In the genomic region with DNA sequence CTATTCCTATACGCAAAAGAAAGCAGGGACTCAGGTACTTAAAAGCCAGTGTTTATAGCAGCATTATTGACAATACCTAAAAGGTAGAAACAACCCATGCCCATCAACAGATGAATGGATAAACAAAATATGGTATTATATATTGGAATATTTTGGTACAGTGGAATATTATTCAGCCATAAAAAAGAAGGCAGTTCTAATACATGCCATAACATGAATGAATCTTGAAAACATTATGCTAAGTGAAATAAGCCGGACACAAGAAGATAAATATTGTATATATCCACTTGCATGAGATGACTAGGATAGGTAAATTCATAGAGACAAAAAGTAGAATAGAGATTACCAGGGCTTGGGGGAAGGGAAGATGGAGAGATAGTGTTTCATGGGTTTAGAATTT, we compare ENCODE assay signal across 23 cellular contexts. TPM values are rescaled to one million over a fixed set of nuclear protein-coding genes. Genes with fewer than 3 reads are reported as not detected.
DNase-seq lines count a peak whose midpoint lies in the region; ATAC-seq, FAIRE-seq and TF ChIP-seq lines count a peak whose summit lies in the region.
"Had no signal": no experiment of that assay in that cellular context is flagged by ENCODE, and none has a peak within 500 bp of the region (broad histone marks: within the 10 kb centered on the region; RNA-seq: fewer than 3 reads in every experiment).

No MANE protein-coding gene starts in this region.

- no peak overlapping the region for H3K23ac ChIP-seq in mesenchymal stem cell (ENCODE audit: low read length in 2 of 2)

- BruUV-seq in HepG2 (replicated peaks; lab: Mats Ljungman, UMichigan): no TSS peak

- H3K4me2 ChIP-seq in HepG2 (ENCODE audit: low read depth, low read length) (peak overlapping the region; percentile 97), mesenchymal stem cell (ENCODE audit: low read length, poor library complexity, severe bottlenecking) (no peak overlapping the region)
- H3K4me2 ChIP-seq: A549; BLaER1 treated with 17β-estradiol and CSF1 and Interleukin-3, amounts not matched to agents 10 nM and 100 nM; GM23338 had no signal

- H3K4me3 ChIP-seq in HepG2 (replicated peaks in 1 of 3; ENCODE audit: insufficient read depth in 1 of 3, low read depth in 2 of 3, low read length in 3 of 3) (peak overlapping the region in 1 of 3 experiments; percentile 15; a peak in 2 of 6 replicates), right lobe of liver (no peak overlapping the region), HL-60 (replicated peaks; ENCODE audit: insufficient read depth, low read length) (no peak overlapping the region), mesenchymal stem cell (ENCODE audit: insufficient read depth in 1 of 2, low read depth in 1 of 2, low read length in 2 of 2) (no peak overlapping the region), HAP-1 (no peak overlapping the region)
- H3K4me3 ChIP-seq: A549; BLaER1 treated with 17β-estradiol and CSF1 and Interleukin-3, amounts not matched to agents 10 nM and 100 nM; GM12878; GM23338 had no signal

- H4K20me1 ChIP-seq in HepG2 (ENCODE audit: insufficient read depth, low read length): peaks cover 98% of the 10 kb centered on the region

- no peak for TF ChIP-seq RAD21 in HepG2 (CRISPR knock-in tag; IDR thresholded peaks at IDR 0.05)

- H3K79me1 ChIP-seq in mesenchymal stem cell (replicated peaks; ENCODE audit: low read length, poor library complexity, severe bottlenecking): no peaks in the 10 kb centered on the region

- no peak for DNase-seq in HepG2 (ENCODE audit: low spot score)
- no peak for DNase-seq in right lobe of liver
- peak in 1 of 2 experiments; percentile 21 for DNase-seq in HL-60 (ENCODE audit: low read depth in 1 of 2, low spot score in 1 of 2)
- DNase-seq in mesenchymal stem cell: peak; percentile 6
- no peak for DNase-seq in RWPE1 (ENCODE audit: low spot score)
- no peak for DNase-seq in HAP-1 (ENCODE audit: low spot score in 2 of 2)
- DNase-seq: 8988T; ACHN; AML-193; BE2C; CD4-positive, alpha-beta T cell; CD8-positive, alpha-beta memory T cell; DMS 273 treated with DMSO at 0.1 percent for 48 hours; DMS79; EL; GDM1; H9 had no signal

- CTCF ChIA-PET in HepG2 (lab: Yijun Ruan, JAX; ENCODE audit: low intra/inter-chr PET ratio, low total read pairs) (no interaction called here), RWPE1 (lab: Yijun Ruan, JAX) (interaction anchor here (0.6 kb wide), 1 partner anchor 47 kb away, joined by 3 read pairs; no protein-coding TSS in a partner anchor)

- TF ChIP-seq POLR2A in HepG2 (IDR thresholded peaks at IDR 0.05; ENCODE audit: insufficient read depth in 1 of 2, low read depth in 2 of 2, low read length in 2 of 2): peak in 1 of 2 experiments; percentile 43; a peak in 1 of 4 replicates
- TF ChIP-seq POLR2A in right lobe of liver (IDR thresholded peaks at IDR 0.05): no peak

- TF ChIP-seq EP300 in HepG2 (IDR thresholded peaks at IDR 0.05; ENCODE audit: low read depth in 2 of 2, low read length in 2 of 2) (no peak), HepG2 (CRISPR knock-in tag; IDR thresholded peaks at IDR 0.05; ENCODE audit: borderline replicate concordance) (no peak)

- TF ChIP-seq CTCF in HepG2 (CRISPR knock-in tag; IDR thresholded peaks at IDR 0.05): no peak
- TF ChIP-seq CTCF in right lobe of liver (IDR thresholded peaks at IDR 0.05): no peak
- TF ChIP-seq CTCF in HL-60 (IDR thresholded peaks at IDR 0.05; ENCODE audit: insufficient read depth, low read length): no peak
- TF ChIP-seq CTCF in RWPE1 (conservative IDR thresholded peaks at IDR 0.05; ENCODE audit: low read depth): no peak

- intact Hi-C loops in HepG2 (cut with micrococcal nuclease; ENCODE audit: unreplicated experiment) (loop anchor here (5.0 kb wide), 1 partner anchor 166 kb away; no protein-coding TSS in a partner anchor), right lobe of liver (cut with DNase I) (no loop called here)

- H3K14ac ChIP-seq in mesenchymal stem cell (ENCODE audit: low read length in 2 of 2): no peak overlapping the region

- H3K4me1 ChIP-seq in HepG2 (ENCODE audit: insufficient read depth, low read length) (peaks cover 99% of the 10 kb centered on the region), right lobe of liver (peaks cover 0 to 21% (median 9%) of the 10 kb centered on the region in 4 donors), mesenchymal stem cell (ENCODE audit: control insufficient read depth, insufficient read depth, low read depth, low read length) (peaks cover 2% of the 10 kb centered on the region), HAP-1 (peaks cover 26% of the 10 kb centered on the region)
- H3K4me1 ChIP-seq: BE2C had no signal

- H2BK120ac ChIP-seq in mesenchymal stem cell (ENCODE audit: low read depth, low read length): no peak overlapping the region

- H3K27ac ChIP-seq in HepG2 (ENCODE audit: extremely low read length, insufficient read depth, low read length) (peak overlapping the region; percentile 23), right lobe of liver (no peak overlapping the region), HL-60 (replicated peaks) (peak overlapping the region; percentile 23; the same call in 1 of the 2 replicates), mesenchymal stem cell (ENCODE audit: low read length, poor library complexity, severe bottlenecking) (no peak overlapping the region), RWPE1 (no peak overlapping the region)
- H3K27ac ChIP-seq: A549; BLaER1 treated with 17β-estradiol and CSF1 and Interleukin-3, amounts not matched to agents 10 nM and 100 nM had no signal

- H3K36me3 ChIP-seq in HepG2 (replicated peaks in 1 of 2; ENCODE audit: control insufficient read depth in 1 of 2, insufficient read depth in 2 of 2, low read length in 2 of 2): peaks cover 5 to 68% of the 10 kb centered on the region in 2 experiments
- H3K36me3 ChIP-seq in right lobe of liver: peaks cover 0 to 11% (median 2%) of the 10 kb centered on the region in 4 donors
- H3K36me3 ChIP-seq in mesenchymal stem cell (ENCODE audit: control insufficient read depth in 1 of 2, insufficient read depth in 2 of 2, low read depth in 1 of 2, low read length in 2 of 2): peaks cover 13 to 60% of the 10 kb centered on the region in 2 experiments
- no peaks in the 10 kb centered on the region for H3K36me3 ChIP-seq in HAP-1 (replicated peaks)
- H3K36me3 ChIP-seq: BE2C had no signal

- no peak overlapping the region for H2BK15ac ChIP-seq in mesenchymal stem cell (ENCODE audit: low read depth, poor library complexity, severe bottlenecking)

- H3K27me3 ChIP-seq in HepG2 (ENCODE audit: control insufficient read depth in 1 of 2, insufficient read depth in 2 of 2, low read length in 2 of 2) (no peaks in the 10 kb centered on the region; a peak in 1 of 5 replicates), right lobe of liver (no peaks in the 10 kb centered on the region), HL-60 (ENCODE audit: insufficient read depth, poor library complexity, severe bottlenecking) (no peaks in the 10 kb centered on the region), mesenchymal stem cell (ENCODE audit: control insufficient read depth in 1 of 2, insufficient read depth in 1 of 2, low read length in 2 of 2) (no peaks in the 10 kb centered on the region), HAP-1 (ENCODE audit: low read depth) (no peaks in the 10 kb centered on the region)
- H3K27me3 ChIP-seq: BE2C; BLaER1 treated with 17β-estradiol and CSF1 and Interleukin-3, amounts not matched to agents 10 nM and 100 nM had no signal

- WGBS in HepG2 (ENCODE audit: low lambda C conversion rate): 79% methylated on average over 2 of the region's 2 CpGs
- 93% methylated on average over 2 of the region's 2 CpGs for WGBS in right lobe of liver (ENCODE audit: insufficient coverage, low coverage, low lambda C conversion rate, missing lambda C conversion rate)
- WGBS in mesenchymal stem cell: 100% methylated on average over 1 of the region's 2 CpGs

- ATAC-seq in HepG2: no peak
- no peak for ATAC-seq in right lobe of liver
- ATAC-seq: A549, GM12878, GM23338 had no signal

- H3K9me3 ChIP-seq in HepG2 (ENCODE audit: low read length): no peaks in the 10 kb centered on the region
- no peaks in the 10 kb centered on the region for H3K9me3 ChIP-seq in right lobe of liver
- no peaks in the 10 kb centered on the region for H3K9me3 ChIP-seq in mesenchymal stem cell (ENCODE audit: control insufficient read depth, low read length)
- H3K9me3 ChIP-seq in HAP-1: no peaks in the 10 kb centered on the region
- H3K9me3 ChIP-seq: A549, BE2C had no signal

- no peak overlapping the region for H3K18ac ChIP-seq in mesenchymal stem cell (ENCODE audit: low read depth in 1 of 2, low read length in 2 of 2)

- H2BK5ac ChIP-seq in mesenchymal stem cell (ENCODE audit: low read depth, low read length, poor library complexity, severe bottlenecking): no peak overlapping the region

- no peak overlapping the region for H2AK5ac ChIP-seq in mesenchymal stem cell (ENCODE audit: low read length, severe bottlenecking)

- no peak overlapping the region for H4K91ac ChIP-seq in mesenchymal stem cell (ENCODE audit: low read length)

- H3K4ac ChIP-seq in mesenchymal stem cell (ENCODE audit: low read depth in 1 of 2, low read length in 2 of 2): no peak overlapping the region

- no peak overlapping the region for H2AFZ ChIP-seq in HepG2 (ENCODE audit: low read length)
- H2AFZ ChIP-seq in mesenchymal stem cell (ENCODE audit: low read depth, low read length): no peak overlapping the region
- H2AFZ ChIP-seq: GM23338 had no signal

- no peak overlapping the region for H3K9ac ChIP-seq in HepG2 (ENCODE audit: insufficient read depth, low read depth, low read length)
- no peak overlapping the region for H3K9ac ChIP-seq in mesenchymal stem cell (ENCODE audit: low read length)
- H3K9ac ChIP-seq: BLaER1 treated with 17β-estradiol and CSF1 and Interleukin-3, amounts not matched to agents 10 nM and 100 nM had no signal

- H3K79me2 ChIP-seq in HepG2 (ENCODE audit: insufficient read depth, low read length): peaks cover 100% of the 10 kb centered on the region

- H4K8ac ChIP-seq in mesenchymal stem cell (ENCODE audit: low read length): no peak overlapping the region

- POLR2A ChIA-PET in HepG2 (lab: Yijun Ruan, JAX) (interaction anchor here (0.7 kb wide), 1 partner anchor 207 kb away, joined by 3 read pairs; no protein-coding TSS in a partner anchor), RWPE1 (lab: Yijun Ruan, JAX; ENCODE audit: low non-redundant PET) (no interaction called here)

- in situ Hi-C loops in HepG2 (cut with HindIII; ENCODE audit: extremely low pct_ligation_motif_present, low pct_unique_long_range_greater_than_20kb) (no loop called here), HAP-1 (cut with MboI; ENCODE audit: low sequenced_read_pairs) (no loop called here)

- H2BK12ac ChIP-seq in mesenchymal stem cell (ENCODE audit: low read length in 2 of 2): no peak overlapping the region

- FAIRE-seq in HepG2 (lab: Jason Lieb, UNC): no peak
- FAIRE-seq: A549, D721Med, GM12878, GM19239 had no signal

RNA-seq across cellular contexts. Expression of gene FNDC3B, which starts 9.2 kb away (rescaled TPM):
- total RNA-seq in HepG2 (2016; rRNA removed; fragmentation: Illumina TruSeq; extraction: Trizol) (103 and 110 TPM in 2 replicates), right lobe of liver (100 to 1,000 TPM in 1 of 6 experiments, 10 to 100 TPM in 5; 40.2 to 184 (median 63.5) TPM)
- 133 and 147 TPM in 2 replicates for total RNA-seq in HepG2 (2016; cell fraction: cytosol; rRNA removed; fragmentation: Illumina TruSeq; extraction: Trizol; ENCODE audit: low read depth)
- 93.9 TPM in 2 replicates for total RNA-seq in HepG2 (2016; cell fraction: insoluble cytoplasmic fraction; rRNA removed; fragmentation: Illumina TruSeq; extraction: Trizol)
- 73.4 and 76.7 TPM in 2 replicates for total RNA-seq in HepG2 (2016; cell fraction: membrane; rRNA removed; fragmentation: Illumina TruSeq; extraction: Trizol)
- total RNA-seq in HepG2 (2016; cell fraction: nucleus; rRNA removed; fragmentation: Illumina TruSeq; extraction: Trizol): 222 and 239 TPM in 2 replicates
- 74.8 and 82.8 TPM in 2 replicates for polyA plus RNA-seq in HepG2 (2011; rRNA removed)
- 26.6 and 44.0 TPM in 2 replicates for polyA plus RNA-seq in HepG2 (2011; cell fraction: cytosol; rRNA removed)
- polyA plus RNA-seq in HepG2 (2011; cell fraction: nucleus; rRNA removed): 159 and 177 TPM in 2 replicates
- 100 and 116 TPM in 2 replicates for polyA plus RNA-seq in HepG2 (2012)
- 18.9 and 23.3 TPM in 2 replicates for polyA plus RNA-seq in HepG2 (2016; cell fraction: cytosol; fragmentation: Illumina TruSeq; extraction: Trizol; ENCODE audit: low read depth)
- 71.0 and 74.2 TPM in 2 replicates for polyA plus RNA-seq in HepG2 (2016; cell fraction: insoluble cytoplasmic fraction; fragmentation: Illumina TruSeq; extraction: Trizol; ENCODE audit: low read depth)
- 23.8 and 25.2 TPM in 2 replicates for polyA plus RNA-seq in HepG2 (2016; cell fraction: membrane; fragmentation: Illumina TruSeq; extraction: Trizol; ENCODE audit: low read depth)
- 67.2 and 72.5 TPM in 2 replicates for polyA plus RNA-seq in HepG2 (2016; cell fraction: nucleus; fragmentation: Illumina TruSeq; extraction: Trizol; ENCODE audit: insufficient read depth, low read depth)
- 83.1 and 705 TPM in 2 replicates for polyA minus RNA-seq in HepG2 (2011; rRNA and poly(A)+ RNA removed; ENCODE audit: low replicate concordance)
- polyA minus RNA-seq in HepG2 (2011; cell fraction: cytosol; rRNA and poly(A)+ RNA removed): 129 and 146 TPM in 2 replicates
- 1,231 and 1,245 TPM in 2 replicates for polyA minus RNA-seq in HepG2 (2011; cell fraction: nucleus; rRNA and poly(A)+ RNA removed)
- 183 TPM for polyA plus RNA-seq in mesenchymal stem cell (2013, experiment 1 of 2)
- 178 TPM for polyA plus RNA-seq in mesenchymal stem cell (2013, experiment 2 of 2)

Comparison
In these comparisons a context has a peak if more than half of its experiments do, and no peak if none do; other contexts are left out.
1. H3K27ac ChIP-seq: peak in HepG2 (single experiment) and HL-60 (single experiment); none in right lobe of liver (0 of 3), mesenchymal stem cell (single experiment) and RWPE1 (single experiment).